9 cellular contexts compared by ENCODE assay signal in the genomic region with DNA sequence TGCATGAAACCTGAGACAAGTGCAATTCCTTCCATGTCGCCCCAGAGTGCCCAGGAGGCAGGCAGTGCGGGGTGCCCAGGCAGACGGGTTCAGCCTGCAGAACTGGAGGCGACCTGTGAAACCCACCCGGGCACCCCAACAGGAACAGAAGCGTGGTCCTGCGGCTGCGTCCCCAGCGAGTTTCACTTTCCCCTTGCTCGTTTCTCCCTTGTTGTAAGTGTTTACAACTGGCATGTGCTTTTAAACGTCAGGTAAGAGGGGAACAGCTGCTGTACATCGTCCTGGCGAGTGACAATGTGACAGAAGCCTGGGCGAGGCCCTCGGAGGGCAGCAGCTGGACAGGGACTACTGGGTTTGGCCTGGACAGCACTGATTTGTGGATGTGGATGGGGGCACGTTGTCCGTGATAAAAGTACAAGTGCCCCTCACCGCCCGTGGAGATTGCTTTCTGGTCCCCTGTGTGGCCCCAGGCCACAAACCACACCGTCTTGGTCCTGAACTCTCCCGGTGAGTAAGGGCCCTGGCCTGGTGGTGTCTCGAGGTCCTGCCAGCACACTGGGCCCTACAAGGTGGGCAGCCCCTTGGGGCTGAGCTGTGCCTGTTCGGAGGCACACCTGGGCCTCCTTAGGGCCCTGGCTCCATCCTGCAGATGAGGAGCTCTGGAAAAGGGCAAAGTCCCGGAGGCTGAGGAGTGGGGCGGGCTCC. TPM values are rescaled to one million over a fixed set of nuclear protein-coding genes. Genes with fewer than 3 reads are reported as not detected.
A peak's percentile ranks its signal among the peaks of the same experiment; 100 is the strongest.
DNase-seq lines count a peak whose midpoint lies in the region; ATAC-seq, FAIRE-seq and TF ChIP-seq lines count a peak whose summit lies in the region.
"Had no signal": no experiment of that assay in that cellular context is flagged by ENCODE, and none has a peak within 500 bp of the region (broad histone marks: within the 10 kb centered on the region; RNA-seq: fewer than 3 reads in every experiment).

No MANE protein-coding gene starts in this region.

- no peaks in the 10 kb centered on the region for H3K9me3 ChIP-seq in BLaER1

- peak overlapping the region; percentile 35; the same call in 1 of the 2 replicates for H3K9ac ChIP-seq in BLaER1

- in situ Hi-C loops in KBM-7 (cut with MboI; ENCODE audit: low pct_unique_long_range_greater_than_20kb, low sequenced_read_pairs) = no loop called here

- no peaks in the 10 kb centered on the region for H3K36me3 ChIP-seq in BLaER1

- FAIRE-seq in GM12892 (lab: Jason Lieb, UNC) = peak; percentile 51

- H3K4me1 ChIP-seq in BLaER1 = peaks cover 87% of the 10 kb centered on the region

- peak overlapping the region; percentile 71 for H3K4me3 Mint-ChIP-seq in central memory CD8-positive, alpha-beta T cell

- peaks cover 19% of the 10 kb centered on the region for H3K4me1 Mint-ChIP-seq in central memory CD8-positive, alpha-beta T cell

- H3K27ac ChIP-seq in BLaER1 = peak overlapping the region; percentile 15; the same call in 1 of the 2 replicates

- peak overlapping the region; percentile 57 for H3K4me3 ChIP-seq in BLaER1

- H3K27ac Mint-ChIP-seq in central memory CD8-positive, alpha-beta T cell (ENCODE audit: low read depth) = no peak overlapping the region
- H3K27ac Mint-ChIP-seq: progenitor cell of endocrine pancreas had no signal

- H3K27me3 Mint-ChIP-seq in central memory CD8-positive, alpha-beta T cell = peaks cover 62% of the 10 kb centered on the region

- H3K9me3 Mint-ChIP-seq in central memory CD8-positive, alpha-beta T cell = no peaks in the 10 kb centered on the region

- H3K4me2 ChIP-seq in BLaER1 = peak overlapping the region; percentile 96

- DNase-seq in GM12892 (ENCODE audit: insufficient read length) = no peak
- DNase-seq in central memory CD8-positive, alpha-beta T cell (ENCODE audit: low spot score in 2 of 2) = no peak
- DNase-seq in UCSD-AML1 (lab: John Stamatoyannopoulos, UW; ENCODE audit: unreplicated experiment) = no peak
- DNase-seq in stimulated activated CD4-positive, alpha-beta T cell treated with anti-CD3 and anti-CD28 coated beads, Interleukin-15, amount 100 ng/mL, for 24 hours = no peak
- DNase-seq in AG20443 (ENCODE audit: low spot score) = no peak
- DNase-seq in KBM-7 = no peak

- no peaks in the 10 kb centered on the region for H3K36me3 Mint-ChIP-seq in central memory CD8-positive, alpha-beta T cell (ENCODE audit: insufficient read depth)

- peak; percentile 44 for ATAC-seq in HG03460 (IDR thresholded peaks at IDR 0.05; ENCODE audit: unreplicated experiment)
- ATAC-seq in central memory CD8-positive, alpha-beta T cell (replicated peaks; ENCODE audit: extremely low read depth, poor library complexity, severe bottlenecking) = peak; percentile 24

- peaks cover 17% of the 10 kb centered on the region for H4K20me1 ChIP-seq in BLaER1

- TF ChIP-seq POLR2A in GM12892 (IDR thresholded peaks at IDR 0.05; ENCODE audit: low read depth, low read length) = no peak

- H3K27me3 ChIP-seq in BLaER1 = peaks cover 58% of the 10 kb centered on the region

RNA-seq across cellular contexts. Expression of gene VENTX, which starts 4.0 kb away (rescaled TPM):
- not detected for polyA plus RNA-seq in GM12892 (2012; ENCODE audit: missing spikeins)

RNA-seq across cellular contexts. Expression of gene UTF1, which starts 11.6 kb away (rescaled TPM):
- not detected for polyA plus RNA-seq in GM12892 (2012; ENCODE audit: missing spikeins)

RNA-seq across cellular contexts. Expression of gene ADAM8, which starts 35.0 kb away (rescaled TPM):
- polyA plus RNA-seq in GM12892 (2012; ENCODE audit: missing spikeins) = 20.8 TPM
